9 cellular contexts compared by ENCODE assay signal in the genomic region with DNA sequence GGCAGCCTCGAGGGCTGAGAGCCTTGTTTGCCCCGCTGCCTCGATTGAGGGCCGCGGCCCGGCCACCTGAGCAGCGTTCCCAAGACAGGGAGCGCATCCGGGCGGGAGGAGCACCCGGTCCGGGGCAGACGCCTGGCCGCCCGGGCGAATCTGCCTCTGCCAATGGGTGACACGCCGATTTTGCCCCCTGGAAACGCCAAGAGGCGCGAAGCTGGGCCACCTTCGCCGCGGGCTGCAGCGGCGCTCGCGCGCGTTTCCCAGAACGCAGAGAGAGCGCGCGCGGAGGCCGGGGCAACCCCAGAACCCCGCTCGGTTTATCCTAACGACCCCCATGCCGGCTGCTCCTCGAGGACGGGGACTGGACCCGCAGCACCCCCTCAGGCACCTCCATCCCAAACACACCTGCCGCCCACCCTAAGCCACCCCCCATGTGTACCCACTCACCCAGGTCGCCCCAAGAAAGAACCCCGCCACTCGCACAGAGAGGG. TPM values are rescaled to one million over a fixed set of nuclear protein-coding genes. Genes with fewer than 3 reads are reported as not detected.
DNase-seq lines count a peak whose midpoint lies in the region; ATAC-seq and TF ChIP-seq lines count a peak whose summit lies in the region.
"Had no signal": no experiment of that assay in that cellular context is flagged by ENCODE, and none has a peak within 500 bp of the region (broad histone marks: within the 10 kb centered on the region; RNA-seq: fewer than 3 reads in every experiment).

No MANE protein-coding gene starts in this region.

- H3K9ac ChIP-seq in endodermal cell (ENCODE audit: extremely low read depth, low read length, poor library complexity, severe bottlenecking) = no peak overlapping the region

- H3K4me2 ChIP-seq in osteoblast (ENCODE audit: insufficient read depth, low read length) = peak overlapping the region; percentile 45

- ATAC-seq in HG03342 (IDR thresholded peaks at IDR 0.05; ENCODE audit: unreplicated experiment) (no peak), GM21786 (IDR thresholded peaks at IDR 0.05; ENCODE audit: unreplicated experiment) (no peak)

- peak overlapping the region; percentile 29 for H2AFZ ChIP-seq in osteoblast (ENCODE audit: low read length)

- H3K36me3 Mint-ChIP-seq in endodermal cell (ENCODE audit: low read depth) = no peaks in the 10 kb centered on the region

- 3% methylated on average over 42 of the region's 47 CpGs; no CpG with 5 or more reads in 1 of the 2 experiments for WGBS in endodermal cell (ENCODE audit: insufficient coverage in 1 of 2, insufficient read length in 1 of 2), 2 experiments

- POLR2A ChIA-PET in BJ (lab: Charles Lee) = interaction anchor here (0.6 kb wide), 1 partner anchor 15 kb away, joined by 3 read pairs; no protein-coding TSS in a partner anchor

- H3K27ac ChIP-seq in endodermal cell (ENCODE audit: low read depth, low read length) (no peak overlapping the region), osteoblast (ENCODE audit: low read depth, low read length) (no peak overlapping the region)

- H3K27me3 Mint-ChIP-seq in endodermal cell (ENCODE audit: insufficient read depth) = peaks cover 38% of the 10 kb centered on the region

- no peaks in the 10 kb centered on the region for H4K20me1 ChIP-seq in osteoblast (ENCODE audit: insufficient read depth, low read length)

- H3K4me3 Mint-ChIP-seq in endodermal cell = peak overlapping the region; percentile 43

- no peak overlapping the region for H3K27ac Mint-ChIP-seq in endodermal cell

- H3K79me2 ChIP-seq in osteoblast (ENCODE audit: insufficient read depth, low read length) = no peaks in the 10 kb centered on the region

- peaks cover 53% of the 10 kb centered on the region for H3K9me3 Mint-ChIP-seq in endodermal cell

- CTCF ChIA-PET in BJ (lab: Yijun Ruan, JAX) = interaction anchor here (0.6 kb wide), 1 partner anchor 167 kb away, joined by 4 read pairs; no protein-coding TSS in a partner anchor

- H3K4me1 ChIP-seq in endodermal cell (ENCODE audit: control insufficient read depth, insufficient read depth, low read length) = no peaks in the 10 kb centered on the region
- H3K4me1 ChIP-seq in osteoblast (ENCODE audit: insufficient read depth, low read length) = no peaks in the 10 kb centered on the region

- H3K4me3 ChIP-seq in BJ (ENCODE audit: low read depth, low read length) (peak overlapping the region; percentile 25), MG63 (peak overlapping the region; percentile 39), endodermal cell (ENCODE audit: low read length) (peak overlapping the region; percentile 56), osteoblast (ENCODE audit: insufficient read depth, low read length) (peak overlapping the region; percentile 37)

- TF ChIP-seq CTCF in BJ (IDR thresholded peaks at IDR 0.05; ENCODE audit: insufficient read depth, low read depth, low read length) = no peak
- TF ChIP-seq CTCF in endodermal cell (conservative IDR thresholded peaks at IDR 0.05) = no peak
- TF ChIP-seq CTCF in osteoblast (IDR thresholded peaks at IDR 0.05; ENCODE audit: extremely low read depth, low read depth, low read length) = no peak

- H3K36me3 ChIP-seq in BJ (ENCODE audit: control insufficient read depth, insufficient read depth, low read length) (no peaks in the 10 kb centered on the region), MG63 (no peaks in the 10 kb centered on the region), endodermal cell (ENCODE audit: control insufficient read depth, insufficient read depth, low read length) (no peaks in the 10 kb centered on the region), osteoblast (ENCODE audit: insufficient read depth, low read length) (no peaks in the 10 kb centered on the region)

- H3K4me1 Mint-ChIP-seq in endodermal cell = no peaks in the 10 kb centered on the region

- H3K27me3 ChIP-seq in BJ (ENCODE audit: control insufficient read depth, insufficient read depth, low read length) = peaks cover 3% of the 10 kb centered on the region
- H3K27me3 ChIP-seq in MG63 = no peaks in the 10 kb centered on the region
- peaks cover 30% of the 10 kb centered on the region for H3K27me3 ChIP-seq in endodermal cell (ENCODE audit: control insufficient read depth, insufficient read depth, low read length, poor library complexity, severe bottlenecking)
- H3K27me3 ChIP-seq in osteoblast (ENCODE audit: insufficient read depth, low read length) = peaks cover 10% of the 10 kb centered on the region

- no peaks in the 10 kb centered on the region for H3K9me3 ChIP-seq in MG63
- no peaks in the 10 kb centered on the region for H3K9me3 ChIP-seq in endodermal cell (ENCODE audit: control insufficient read depth, low read length)
- H3K9me3 ChIP-seq in osteoblast (ENCODE audit: low read depth, low read length) = no peaks in the 10 kb centered on the region

- no peak for DNase-seq in BJ (ENCODE audit: low read depth)
- DNase-seq in MG63 = peak; percentile 18
- DNase-seq in endodermal cell = peak; percentile 71
- no peak for DNase-seq in osteoblast (ENCODE audit: insufficient read length, low spot score, missing footprints)
- DNase-seq in effector CD8-positive, alpha-beta T cell (lab: John Stamatoyannopoulos, UW) = no peak
- DNase-seq in mesenteric fat pad (ENCODE audit: low spot score) = no peak
- DNase-seq: cerebellar nuclear complex had no signal

RNA-seq across cellular contexts. Expression of gene MAP7D2, which starts 0.6 kb away (rescaled TPM):
- polyA plus RNA-seq in BJ (2011; rRNA removed) = 0.18 and 0.21 TPM in 2 replicates
- polyA minus RNA-seq in BJ (2011; rRNA and poly(A)+ RNA removed) = 0.05 and 0.15 TPM in 2 replicates
- 0.07 and 0.25 TPM in 2 replicates for total RNA-seq in MG63 (2014; rRNA removed; shearing (Covaris generic); ENCODE audit: low replicate concordance)
- total RNA-seq in endodermal cell = 1 to 10 TPM; 1.5 to 1.9 TPM
- polyA plus RNA-seq in endodermal cell (2013, experiment 1 of 2) = 1.5 TPM
- 1.7 TPM for polyA plus RNA-seq in endodermal cell (2013, experiment 2 of 2)
- under 0.01 and 0.36 TPM in 2 replicates for total RNA-seq in osteoblast
- 0.29 TPM for total RNA-seq in mesenteric fat pad

RNA-seq across cellular contexts. Expression of gene EIF1AX, which starts 25.5 kb away (rescaled TPM):
- polyA plus RNA-seq in BJ (2011; rRNA removed) = 12.8 and 42.0 TPM in 2 replicates
- polyA minus RNA-seq in BJ (2011; rRNA and poly(A)+ RNA removed) = 6.3 and 7.3 TPM in 2 replicates
- total RNA-seq in MG63 (2014; rRNA removed; shearing (Covaris generic); ENCODE audit: low replicate concordance) = 94.2 and 119 TPM in 2 replicates
- 100 to 1,000 TPM in 1 of 2 donors, 10 to 100 TPM in 1; 98.3 to 121 TPM for total RNA-seq in endodermal cell
- polyA plus RNA-seq in endodermal cell (2013, experiment 1 of 2) = 72.8 TPM
- 77.3 TPM for polyA plus RNA-seq in endodermal cell (2013, experiment 2 of 2)
- 29.0 and 42.4 TPM in 2 replicates for total RNA-seq in osteoblast
- 108 TPM for total RNA-seq in mesenteric fat pad

Comparison
In these comparisons a context has a peak if more than half of its experiments do, and no peak if none do; other contexts are left out.
1. DNase-seq: peak in MG63 (single experiment) and endodermal cell (single experiment); none in BJ (single experiment), osteoblast (single experiment), effector CD8-positive, alpha-beta T cell (single experiment) and mesenteric fat pad (single experiment).
2. Peak in every context shown above with its lines, with median percentiles within 50 percentile points of each other: H3K4me3 ChIP-seq.